Comparison of ENCODE assay signal across 21 cellular contexts in genomic region chr17:43816336-43817320, GRCh38. TPM values are rescaled to one million over a fixed set of nuclear protein-coding genes. Genes with fewer than 3 reads are reported as not detected.
"Had no signal": no experiment of that assay in that cellular context is flagged by ENCODE, and none has a peak within 500 bp of the region (broad histone marks: within the 10 kb centered on the region; RNA-seq: fewer than 3 reads in every experiment).

No MANE protein-coding gene starts in this region.

- ATAC-seq: activated CD8-positive, alpha-beta memory T cell treated with anti-CD3 and anti-CD28 coated beads, Interleukin-2, amount 10 ng/mL, durations not matched to agents 7 days and 5 days; activated naive CD8-positive, alpha-beta T cell treated with anti-CD3 and anti-CD28 coated beads, Interleukin-2, amount 50 U/mL, for 24 hours; esophagus mucosa; gastrocnemius medialis had no signal

- H3K27ac ChIP-seq: gastrocnemius medialis, lower lobe of right lung, tibial nerve had no signal

- H3K4me1 ChIP-seq: gastrocnemius medialis, tibial nerve had no signal

- DNase-seq: activated CD4-positive, alpha-beta memory T cell treated with anti-CD3 and anti-CD28 coated beads, Interleukin-2, amount 10 ng/mL, durations not matched to agents 7 days and 5 days; activated CD4-positive, alpha-beta T cell treated with anti-CD3 and anti-CD28 coated beads for 4 hours; activated CD8-positive, alpha-beta memory T cell treated with anti-CD3 and anti-CD28 coated beads, Interleukin-2, amount 10 ng/mL, durations not matched to agents 7 days and 5 days; activated naive CD4-positive, alpha-beta T cell treated with anti-CD3 and anti-CD28 coated beads for 36 hours; activated naive CD8-positive, alpha-beta T cell treated with anti-CD3 and anti-CD28 coated beads, Interleukin-2, amount 50 U/mL, for 24 hours; activated T-cell treated with anti-CD3 and anti-CD28 coated beads, Interleukin-2, amount 50 U/mL, for 24 hours; anterior cingulate cortex; effector CD8-positive, alpha-beta T cell; gastrocnemius medialis; heart right ventricle; kidney glomerular epithelial cell; lower lobe of right lung; nucleus accumbens; posterior cingulate gyrus had no signal

- H3K9me3 ChIP-seq: gastrocnemius medialis, heart right ventricle, lower lobe of right lung, tibial nerve had no signal

- H3K27me3 ChIP-seq: gastrocnemius medialis, heart right ventricle, tibial nerve had no signal

- H3K36me3 ChIP-seq: gastrocnemius medialis had no signal

- H3K4me3 ChIP-seq: gastrocnemius medialis, heart right ventricle, lower lobe of right lung, tibial nerve had no signal

RNA-seq across cellular contexts. Expression of gene MPP3, which starts 16.3 kb away (rescaled TPM):
- total RNA-seq: activated CD4-positive, alpha-beta memory T cell treated with anti-CD3 and anti-CD28 coated beads, Interleukin-2, amount 10 ng/mL, durations not matched to agents 7 days and 5 days; activated CD8-positive, alpha-beta memory T cell treated with anti-CD3 and anti-CD28 coated beads, Interleukin-2, amount 10 ng/mL, durations not matched to agents 7 days and 5 days; T-helper 2 cell treated with Interferon-gamma antibody and Interleukin-4, amounts not matched to agents 100 ng/mL and 5 ng/mL, for 36 hours had no signal

RNA-seq across cellular contexts. Expression of gene CD300LG, which starts 30.3 kb away (rescaled TPM):
- total RNA-seq: activated CD4-positive, alpha-beta memory T cell treated with anti-CD3 and anti-CD28 coated beads, Interleukin-2, amount 10 ng/mL, durations not matched to agents 7 days and 5 days; activated CD8-positive, alpha-beta memory T cell treated with anti-CD3 and anti-CD28 coated beads, Interleukin-2, amount 10 ng/mL, durations not matched to agents 7 days and 5 days; activated naive CD4-positive, alpha-beta T cell treated with anti-CD3 and anti-CD28 coated beads for 36 hours; activated T-helper 2 cell treated with anti-CD3 and anti-CD28 coated beads, Interferon-gamma antibody, Interleukin-2, Interleukin-4, amounts not matched to agents 10 μg/mL and 5 μg/mL and 100 μg/mL, durations not matched to agents 14 hours and 24 hours and 36 hours; mesothelial cell of epicardium; renal cortical epithelial cell; T-helper 2 cell treated with Interferon-gamma antibody and Interleukin-4, amounts not matched to agents 100 ng/mL and 5 ng/mL, for 36 hours had no signal

RNA-seq across cellular contexts. Expression of gene CFAP97D1, which starts 36.4 kb away (rescaled TPM):
- total RNA-seq: activated CD4-positive, alpha-beta memory T cell treated with anti-CD3 and anti-CD28 coated beads, Interleukin-2, amount 10 ng/mL, durations not matched to agents 7 days and 5 days; activated CD8-positive, alpha-beta memory T cell treated with anti-CD3 and anti-CD28 coated beads, Interleukin-2, amount 10 ng/mL, durations not matched to agents 7 days and 5 days; activated naive CD4-positive, alpha-beta T cell treated with anti-CD3 and anti-CD28 coated beads for 36 hours; activated T-helper 2 cell treated with anti-CD3 and anti-CD28 coated beads, Interferon-gamma antibody, Interleukin-2, Interleukin-4, amounts not matched to agents 10 μg/mL and 5 μg/mL and 100 μg/mL, durations not matched to agents 14 hours and 24 hours and 36 hours; esophagus mucosa; gastrocnemius medialis; lower lobe of right lung; mesothelial cell of epicardium; skeletal muscle tissue; T-helper 2 cell treated with Interferon-gamma antibody and Interleukin-4, amounts not matched to agents 100 ng/mL and 5 ng/mL, for 36 hours had no signal
- polyA plus RNA-seq: heart right ventricle had no signal

RNA-seq across cellular contexts. Expression of gene SOST, which starts 58.0 kb away (rescaled TPM):
- total RNA-seq: activated CD4-positive, alpha-beta memory T cell treated with anti-CD3 and anti-CD28 coated beads, Interleukin-2, amount 10 ng/mL, durations not matched to agents 7 days and 5 days; activated CD8-positive, alpha-beta memory T cell treated with anti-CD3 and anti-CD28 coated beads, Interleukin-2, amount 10 ng/mL, durations not matched to agents 7 days and 5 days; activated naive CD4-positive, alpha-beta T cell treated with anti-CD3 and anti-CD28 coated beads for 36 hours; activated T-helper 2 cell treated with anti-CD3 and anti-CD28 coated beads, Interferon-gamma antibody, Interleukin-2, Interleukin-4, amounts not matched to agents 10 μg/mL and 5 μg/mL and 100 μg/mL, durations not matched to agents 14 hours and 24 hours and 36 hours; esophagus mucosa; gastrocnemius medialis; lower lobe of right lung; renal cortical epithelial cell; skeletal muscle tissue; T-helper 2 cell treated with Interferon-gamma antibody and Interleukin-4, amounts not matched to agents 100 ng/mL and 5 ng/mL, for 36 hours; tibial nerve had no signal
